In the genomic region with DNA sequence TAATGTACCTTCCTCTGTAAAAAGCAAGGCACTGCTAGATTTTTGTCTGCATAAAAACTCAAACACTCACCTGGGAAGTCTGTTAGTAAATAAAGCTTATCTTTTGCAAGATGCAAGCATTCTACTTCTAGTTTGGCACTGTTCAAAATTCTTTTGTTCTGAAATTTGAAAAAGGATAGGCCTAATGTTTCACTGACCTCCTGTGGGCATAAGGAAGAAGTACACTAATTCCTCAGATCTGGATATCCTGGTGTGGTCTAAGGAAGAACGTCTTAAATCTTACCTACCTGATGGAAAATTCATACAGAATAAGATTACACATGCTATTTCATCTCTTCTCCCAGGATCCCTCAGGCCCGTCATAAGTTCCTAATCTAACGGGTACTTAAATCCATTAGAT, we compare ENCODE assay signal across 11 cellular contexts.
A peak's percentile ranks its signal among the peaks of the same experiment; 100 is the strongest.
DNase-seq lines count a peak whose midpoint lies in the region; ATAC-seq and TF ChIP-seq lines count a peak whose summit lies in the region.
"Had no signal": no experiment of that assay in that cellular context is flagged by ENCODE, and none has a peak within 500 bp of the region (broad histone marks: within the 10 kb centered on the region; RNA-seq: fewer than 3 reads in every experiment).

No MANE protein-coding gene starts in this region.

- H3K36me3 ChIP-seq in WERI-Rb-1, result no peaks in the 10 kb centered on the region

- H3K9me3 ChIP-seq in WERI-Rb-1 (ENCODE audit: severe bottlenecking), result peaks cover under 1% of the 10 kb centered on the region

- 0 out of 2 replicates have a peak, but pooled peaks have one; percentile 2 for TF ChIP-seq CTCF in WERI-Rb-1 (IDR thresholded peaks at IDR 0.05; ENCODE audit: low read depth, low read length)

- H3K27me3 ChIP-seq in WERI-Rb-1 (ENCODE audit: insufficient read depth, low read depth, severe bottlenecking), result peaks cover 90% of the 10 kb centered on the region

- H3K27ac ChIP-seq in WERI-Rb-1, result no peak overlapping the region
- H3K27ac ChIP-seq: epithelial cell of prostate had no signal

- no peak overlapping the region for H3K4me3 Mint-ChIP-seq in stimulated activated naive B cell treated with anti-CD40 and anti-IgM and Interleukin-4, amounts not matched to agents 10 μg/mL and 1 μg/mL and 100 μg/mL, for 72 hours

- peaks cover 0 to 3% of the 10 kb centered on the region in 2 donors for H3K9me3 Mint-ChIP-seq in stimulated activated naive B cell treated with anti-CD40 and anti-IgM and Interleukin-4, amounts not matched to agents 10 μg/mL and 1 μg/mL and 100 μg/mL, for 72 hours

- H3K4me1 Mint-ChIP-seq in stimulated activated naive B cell treated with anti-CD40 and anti-IgM and Interleukin-4, amounts not matched to agents 10 μg/mL and 1 μg/mL and 100 μg/mL, for 72 hours, result no peaks in the 10 kb centered on the region

- no peaks in the 10 kb centered on the region for H3K36me3 Mint-ChIP-seq in stimulated activated naive B cell treated with anti-CD40 and anti-IgM and Interleukin-4, amounts not matched to agents 10 μg/mL and 1 μg/mL and 100 μg/mL, for 72 hours

- no peak overlapping the region for H3K27ac Mint-ChIP-seq in stimulated activated naive B cell treated with anti-CD40 and anti-IgM and Interleukin-4, amounts not matched to agents 10 μg/mL and 1 μg/mL and 100 μg/mL, for 72 hours

- DNase-seq in AG08395 (ENCODE audit: low spot score) (peak; percentile 42), HT-29 (ENCODE audit: low spot score) (peak; percentile 33), WERI-Rb-1 (no peak), inferior parietal cortex (ENCODE audit: extremely low spot score) (peak; percentile 41), T-helper 2 cell (no peak), ecto neural progenitor cell (ENCODE audit: low spot score) (no peak)
- no peak for DNase-seq in stimulated activated naive B cell treated with anti-CD40 and anti-IgM and Interleukin-4, amounts not matched to agents 10 μg/mL and 1 μg/mL and 100 μg/mL, for 72 hours
- DNase-seq: right cardiac atrium; stimulated activated naive CD4-positive, alpha-beta T cell had no signal

- H3K27me3 Mint-ChIP-seq in stimulated activated naive B cell treated with anti-CD40 and anti-IgM and Interleukin-4, amounts not matched to agents 10 μg/mL and 1 μg/mL and 100 μg/mL, for 72 hours, result no peaks in the 10 kb centered on the region

- no peak for ATAC-seq in HG03175 (IDR thresholded peaks at IDR 0.05; ENCODE audit: unreplicated experiment)
- ATAC-seq in stimulated activated naive B cell treated with anti-CD40 and anti-IgM and Interleukin-4, amounts not matched to agents 10 μg/mL and 1 μg/mL and 100 μg/mL, for 72 hours (replicated peaks), result no peak
- ATAC-seq: right cardiac atrium had no signal

- H3K4me3 ChIP-seq in WERI-Rb-1 (ENCODE audit: low read depth, low read length), result no peak overlapping the region

Comparison
In these comparisons a context has a peak if more than half of its experiments do, and no peak if none do; other contexts are left out.
1. DNase-seq: peak in AG08395 (single experiment), HT-29 (single experiment) and inferior parietal cortex (single experiment); none in WERI-Rb-1 (single experiment), T-helper 2 cell (0 of 5), stimulated activated naive B cell treated with anti-CD40 and anti-IgM and Interleukin-4, amounts not matched to agents 10 μg/mL and 1 μg/mL and 100 μg/mL, for 72 hours (single experiment) and ecto neural progenitor cell (single experiment).